8 cellular contexts compared by ENCODE assay signal in the genomic region with DNA sequence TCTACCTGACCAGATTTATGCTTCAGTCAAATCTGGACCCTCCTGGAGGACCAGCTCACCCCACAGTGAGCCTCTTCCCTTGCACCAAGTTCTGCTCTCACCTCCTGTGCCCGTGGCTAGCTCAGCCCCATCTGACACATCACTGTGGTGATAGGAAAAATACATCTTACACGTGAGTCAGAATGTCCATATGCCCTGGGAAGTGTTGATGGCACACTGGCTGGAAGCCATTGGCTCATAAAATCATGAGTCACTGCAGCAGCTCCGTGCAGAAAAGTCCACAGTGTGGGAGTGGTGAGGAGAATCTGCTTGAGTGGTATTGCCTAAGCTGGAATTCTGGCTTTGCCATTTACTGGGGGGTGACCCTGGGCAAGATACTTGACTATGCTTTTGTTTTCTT. TPM values are rescaled to one million over a fixed set of nuclear protein-coding genes. Genes with fewer than 3 reads are reported as not detected.
A peak's percentile ranks its signal among the peaks of the same experiment; 100 is the strongest.
DNase-seq lines count a peak whose midpoint lies in the region; ATAC-seq and TF ChIP-seq lines count a peak whose summit lies in the region.

No MANE protein-coding gene starts in this region.

- ATAC-seq in sciatic nerve (peak; percentile 10), HG03521 (IDR thresholded peaks at IDR 0.05; ENCODE audit: unreplicated experiment) (no peak), GM18517 (IDR thresholded peaks at IDR 0.05; ENCODE audit: unreplicated experiment) (no peak), GM18867 (IDR thresholded peaks at IDR 0.05; ENCODE audit: unreplicated experiment) (no peak)

- peak; percentile 66 for DNase-seq in activated effector memory CD4-positive, alpha-beta T cell treated with anti-CD3 and anti-CD28 coated beads, Interleukin-2, amount 50 U/mL, for 16 hours
- no peak for DNase-seq in activated effector memory CD4-positive, alpha-beta T cell treated with Interleukin-2 at 50 U/mL for 16 hours
- DNase-seq in SW480 (ENCODE audit: low spot score), result peak; percentile 90
- peak; percentile 9 to 67 for DNase-seq in erythroblast (lab: John Stamatoyannopoulos, UW)
- no peak for DNase-seq in sciatic nerve (ENCODE audit: low spot score)

- intact Hi-C loops in sciatic nerve (cut with DNase I), result no loop called here

- no peak for TF ChIP-seq POLR2A in erythroblast (IDR thresholded peaks at IDR 0.05; ENCODE audit: low read length)

RNA-seq across cellular contexts. Expression of a gene that starts 42.6 kb away (rescaled TPM):
- 9.3 TPM for total RNA-seq in sciatic nerve

Comparison
In these comparisons a context has a peak if more than half of its experiments do, and no peak if none do; other contexts are left out.
1. DNase-seq: peak in activated effector memory CD4-positive, alpha-beta T cell treated with anti-CD3 and anti-CD28 coated beads, Interleukin-2, amount 50 U/mL, for 16 hours (single experiment), SW480 (single experiment) and erythroblast (2 of 2); none in activated effector memory CD4-positive, alpha-beta T cell treated with Interleukin-2 at 50 U/mL for 16 hours (single experiment) and sciatic nerve (single experiment).